8 cellular contexts compared by ENCODE assay signal in genomic region chr3:71585126-71585525, GRCh38. TPM values are rescaled to one million over a fixed set of nuclear protein-coding genes. Genes with fewer than 3 reads are reported as not detected.
A peak's percentile ranks its signal among the peaks of the same experiment; 100 is the strongest.
DNase-seq lines count a peak whose midpoint lies in the region; ATAC-seq and TF ChIP-seq lines count a peak whose summit lies in the region.

No MANE protein-coding gene starts in this region.

- no peaks in the 10 kb centered on the region for H3K9me3 ChIP-seq in IMR-90 (ENCODE audit: control insufficient read depth, insufficient read depth, low read length)
- no peaks in the 10 kb centered on the region for H3K9me3 ChIP-seq in muscle layer of duodenum (ENCODE audit: control insufficient read depth in 1 of 2, low read length in 2 of 2)

- TF ChIP-seq RAD21 in IMR-90 (IDR thresholded peaks at IDR 0.05; ENCODE audit: low read length), result no peak

- H2AFZ ChIP-seq in IMR-90 (replicated peaks; ENCODE audit: low read length, poor library complexity), result no peak overlapping the region

- H2BK120ac ChIP-seq in IMR-90 (ENCODE audit: low read depth, low read length), result peak overlapping the region; percentile 60

- H3K27me3 ChIP-seq in IMR-90 (ENCODE audit: control insufficient read depth, insufficient read depth, low read length) (no peaks in the 10 kb centered on the region), muscle layer of duodenum (ENCODE audit: low read depth, low read length) (no peaks in the 10 kb centered on the region)

- BruUV-seq in IMR-90 (replicated peaks; lab: Mats Ljungman, UMichigan), result no TSS peak

- peak overlapping the region; percentile 34; the same call in 1 of the 2 replicates for H3K27ac ChIP-seq in IMR-90 (ENCODE audit: insufficient read depth, low read length)
- peak overlapping the region; percentile 91 for H3K27ac ChIP-seq in muscle layer of duodenum (ENCODE audit: low read length)

- peak overlapping the region; percentile 21; the same call in 1 of the 2 replicates for H2AK5ac ChIP-seq in IMR-90 (ENCODE audit: low read depth, low read length)

- no CpG with 5 or more reads among the region's 5 CpGs for WGBS in IMR-90 (ENCODE audit: extremely low coverage in 2 of 2, insufficient read length in 1 of 2), 2 experiments

- intact Hi-C loops in IMR-90 (cut with micrococcal nuclease), result loop anchor here (1.0 to 10.0 kb wide), 4 partner anchors 68 to 868 kb away; no protein-coding TSS in a partner anchor

- CTCF ChIA-PET in IMR-90 (lab: Yijun Ruan, JAX), result no interaction called here

- H3K4me1 ChIP-seq in IMR-90 (ENCODE audit: control insufficient read depth, insufficient read depth, low read length) (peaks cover 12% of the 10 kb centered on the region), muscle layer of duodenum (ENCODE audit: control insufficient read depth in 1 of 2, insufficient read depth in 2 of 2, low read length in 2 of 2) (peaks cover 7 to 22% of the 10 kb centered on the region in 2 donors)

- no peaks in the 10 kb centered on the region for H3K9me1 ChIP-seq in IMR-90 (ENCODE audit: insufficient read depth, low read length)

- DNase-seq in AG10803 (ENCODE audit: low read depth) (no peak), IMR-90 (no peak), astrocyte of the cerebellum (ENCODE audit: low read depth) (no peak), iPS-NIHi7 (ENCODE audit: extremely low spot score) (no peak)

- dilution Hi-C loops in IMR-90 (cut with HindIII; ENCODE audit: low sequenced_read_pairs, unreplicated experiment), result no loop called here

- no peak overlapping the region for H3K56ac ChIP-seq in IMR-90 (ENCODE audit: extremely low read depth, insufficient read depth, low read length)

- peak overlapping the region; percentile 37 for H2BK5ac ChIP-seq in IMR-90 (ENCODE audit: low read depth, low read length, poor library complexity, severe bottlenecking)

- in situ Hi-C loops in IMR-90 (cut with MboI; ENCODE audit: low sequenced_read_pairs) (loop anchor here (10.0 kb wide), 2 partner anchors 450 to 590 kb away; no protein-coding TSS in a partner anchor), astrocyte of the cerebellum (cut with HindIII; ENCODE audit: low sequenced_read_pairs) (loop anchor here (5.0 kb wide), 1 partner anchor 1043 kb away; no protein-coding TSS in a partner anchor)

- peak overlapping the region; percentile 49; the same call in 1 of the 2 replicates for H3K4ac ChIP-seq in IMR-90 (ENCODE audit: low read depth, low read length)

- peak overlapping the region; percentile 18 for H3K18ac ChIP-seq in IMR-90 (ENCODE audit: low read depth, low read length)

- POLR2A ChIA-PET in IMR-90 (lab: Charles Lee; ENCODE audit: unreplicated experiment), result interaction anchor here (0.5 kb wide), 1 partner anchor 464 kb away, joined by 3 read pairs; no protein-coding TSS in a partner anchor

- no peak overlapping the region for H3K9ac ChIP-seq in IMR-90 (ENCODE audit: low read depth, low read length)

- H3K79me1 ChIP-seq in IMR-90 (ENCODE audit: low read depth in 1 of 2, low read length in 2 of 2), result peaks cover 15 to 47% of the 10 kb centered on the region in 2 experiments; a peak in 3 of 4 replicates

- H2AK9ac ChIP-seq in IMR-90 (replicated peaks; ENCODE audit: low read depth, low read length, poor library complexity), result no peak overlapping the region

- H3K4me3 ChIP-seq in AG10803 (ENCODE audit: low read length) (peak overlapping the region; percentile 88), IMR-90 (ENCODE audit: insufficient read depth, low read depth, low read length) (no peak overlapping the region), astrocyte of the cerebellum (ENCODE audit: low read depth, low read length) (peak overlapping the region; percentile 84), muscle layer of duodenum (ENCODE audit: low read depth in 1 of 2, low read length in 2 of 2) (peak overlapping the region; percentile 76 to 95)

- H3K4me2 ChIP-seq in IMR-90 (ENCODE audit: low read depth, low read length), result peak overlapping the region; percentile 66

- no peaks in the 10 kb centered on the region for H3K36me3 ChIP-seq in IMR-90 (ENCODE audit: control insufficient read depth, insufficient read depth, low read length)
- H3K36me3 ChIP-seq in muscle layer of duodenum (ENCODE audit: control insufficient read depth in 1 of 2, insufficient read depth in 2 of 2, low read length in 2 of 2), result no peaks in the 10 kb centered on the region

- TF ChIP-seq CTCF in AG10803 (conservative IDR thresholded peaks at IDR 0.05; ENCODE audit: low read length) (no peak), IMR-90 (conservative IDR thresholded peaks at IDR 0.05; ENCODE audit: low read depth, low read length) (no peak), astrocyte of the cerebellum (IDR thresholded peaks at IDR 0.05; ENCODE audit: low read depth, low read length, missing control alignments) (no peak)

- peak overlapping the region; percentile 28; the same call in 1 of the 2 replicates for H4K91ac ChIP-seq in IMR-90 (ENCODE audit: insufficient read depth, low read depth, low read length)

- H3K23ac ChIP-seq in IMR-90 (ENCODE audit: low read depth, low read length), result peak overlapping the region; percentile 83

- peak overlapping the region; percentile 53; the same call in 1 of the 2 replicates for H2BK20ac ChIP-seq in IMR-90 (ENCODE audit: low read depth, low read length)

- H4K5ac ChIP-seq in IMR-90 (ENCODE audit: low read depth, low read length), result 0 out of 2 replicates have a peak overlapping the region, but pooled peaks have one; percentile 6

- no peak for ATAC-seq in IMR-90 (ENCODE audit: low read depth)
- ATAC-seq in GM18867 (IDR thresholded peaks at IDR 0.05; ENCODE audit: unreplicated experiment), result no peak
- ATAC-seq in HG03135 (IDR thresholded peaks at IDR 0.05; ENCODE audit: unreplicated experiment), result no peak
- no peak for ATAC-seq in GM18861 (IDR thresholded peaks at IDR 0.05; ENCODE audit: unreplicated experiment)

- H2BK15ac ChIP-seq in IMR-90 (ENCODE audit: low read depth, low read length), result peak overlapping the region; percentile 53; the same call in 2 of the 3 replicates

- no peaks in the 10 kb centered on the region for H4K20me1 ChIP-seq in IMR-90 (ENCODE audit: insufficient read depth, low read length)

- peak overlapping the region; percentile 46 to 47; a peak in 2 of 4 replicates for H4K8ac ChIP-seq in IMR-90 (ENCODE audit: low read depth in 2 of 2, low read length in 2 of 2)

- no peak for TF ChIP-seq POLR2A in IMR-90 (IDR thresholded peaks at IDR 0.05; ENCODE audit: low read depth, low read length)

- peak overlapping the region; percentile 37; the same call in 1 of the 2 replicates for H3K14ac ChIP-seq in IMR-90 (replicated peaks; ENCODE audit: low read depth, low read length)

TF ChIP-seq in IMR-90, 13 proteins besides CTCF, POLR2A, EP300 and RAD21:
- TF ChIP-seq RCOR1 (IDR thresholded peaks at IDR 0.05; ENCODE audit: insufficient replicate concordance, low read length) (no peak), MXI1 (IDR thresholded peaks at IDR 0.05; ENCODE audit: borderline replicate concordance, low read depth, low read length) (no peak), MAZ (IDR thresholded peaks at IDR 0.05; ENCODE audit: borderline replicate concordance, low read depth, low read length) (no peak), NFE2L2 (IDR thresholded peaks at IDR 0.05; ENCODE audit: low read depth, low read length) (no peak), RFX5 (IDR thresholded peaks at IDR 0.05; ENCODE audit: low read depth, low read length) (no peak), CHD1 (IDR thresholded peaks at IDR 0.05; ENCODE audit: low read depth, low read length) (no peak), MAFK (IDR thresholded peaks at IDR 0.05; ENCODE audit: low read depth, low read length) (no peak), FOS (IDR thresholded peaks at IDR 0.05; ENCODE audit: low read depth, low read length) (no peak), SMC3 (IDR thresholded peaks at IDR 0.05; ENCODE audit: low read depth, low read length) (no peak), CEBPB (IDR thresholded peaks at IDR 0.05; ENCODE audit: low read depth, low read length) (no peak), BHLHE40 (IDR thresholded peaks at IDR 0.05; ENCODE audit: low read depth, low read length) (no peak)
- TF ChIP-seq, protein P1, sequence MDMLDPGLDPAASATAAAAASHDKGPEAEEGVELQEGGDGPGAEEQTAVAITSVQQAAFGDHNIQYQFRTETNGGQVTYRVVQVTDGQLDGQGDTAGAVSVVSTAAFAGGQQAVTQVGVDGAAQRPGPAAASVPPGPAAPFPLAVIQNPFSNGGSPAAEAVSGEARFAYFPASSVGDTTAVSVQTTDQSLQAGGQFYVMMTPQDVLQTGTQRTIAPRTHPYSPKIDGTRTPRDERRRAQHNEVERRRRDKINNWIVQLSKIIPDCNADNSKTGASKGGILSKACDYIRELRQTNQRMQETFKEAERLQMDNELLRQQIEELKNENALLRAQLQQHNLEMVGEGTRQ (IDR thresholded peaks at IDR 0.05; ENCODE audit: low read depth, low read length), result no peak
- TF ChIP-seq, protein P2, sequence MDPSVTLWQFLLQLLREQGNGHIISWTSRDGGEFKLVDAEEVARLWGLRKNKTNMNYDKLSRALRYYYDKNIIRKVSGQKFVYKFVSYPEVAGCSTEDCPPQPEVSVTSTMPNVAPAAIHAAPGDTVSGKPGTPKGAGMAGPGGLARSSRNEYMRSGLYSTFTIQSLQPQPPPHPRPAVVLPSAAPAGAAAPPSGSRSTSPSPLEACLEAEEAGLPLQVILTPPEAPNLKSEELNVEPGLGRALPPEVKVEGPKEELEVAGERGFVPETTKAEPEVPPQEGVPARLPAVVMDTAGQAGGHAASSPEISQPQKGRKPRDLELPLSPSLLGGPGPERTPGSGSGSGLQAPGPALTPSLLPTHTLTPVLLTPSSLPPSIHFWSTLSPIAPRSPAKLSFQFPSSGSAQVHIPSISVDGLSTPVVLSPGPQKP (IDR thresholded peaks at IDR 0.05; ENCODE audit: borderline replicate concordance, low read depth, low read length), result no peak

RNA-seq across cellular contexts. Expression of gene FOXP1, which starts 1.6 kb away (rescaled TPM):
- 128 and 132 TPM in 2 replicates for total RNA-seq in IMR-90 (2012; rRNA removed)
- 37.0 and 43.3 TPM in 2 replicates for polyA plus RNA-seq in IMR-90 (2012; rRNA removed)
- 9.9 and 20.0 TPM in 2 replicates for polyA plus RNA-seq in IMR-90 (2012; cell fraction: cytosol; rRNA removed)
- polyA plus RNA-seq in IMR-90 (2012; cell fraction: nucleus; rRNA removed; ENCODE audit: low replicate concordance), result 21.2 and 46.2 TPM in 2 replicates
